Comparison of ENCODE assay signal across 8 cellular contexts in genomic region chr7:5419523-5420107, GRCh38. TPM values are rescaled to one million over a fixed set of nuclear protein-coding genes. Genes with fewer than 3 reads are reported as not detected.
DNase-seq lines count a peak whose midpoint lies in the region; ATAC-seq and TF ChIP-seq lines count a peak whose summit lies in the region.

No MANE protein-coding gene starts in this region.

- TF ChIP-seq CTCF in lung (IDR thresholded peaks at IDR 0.05; ENCODE audit: control extremely low read depth, extremely low read depth) (no peak), tibial nerve (IDR thresholded peaks at IDR 0.05) (no peak)

- H3K36me3 ChIP-seq in lung (ENCODE audit: control insufficient read depth in 2 of 2, insufficient read depth in 2 of 2, low read length in 2 of 2) (no peaks in the 10 kb centered on the region), tibial nerve (peaks cover 0 to 8% (median 0%) of the 10 kb centered on the region in 3 donors)

- TF ChIP-seq EP300 in tibial nerve (IDR thresholded peaks at IDR 0.05) = no peak

- 1% methylated on average over 43 to 44 of the region's 44 CpGs for WGBS in lung, 2 donors
- WGBS in tibial nerve, 2 donors = 1% methylated on average over 25 to 37 of the region's 44 CpGs

- TF ChIP-seq POLR2A in tibial nerve (IDR thresholded peaks at IDR 0.05) = no peak

- H3K9me3 ChIP-seq in lung (ENCODE audit: control insufficient read depth in 2 of 2, insufficient read depth in 1 of 2, low read length in 1 of 2) (no peaks in the 10 kb centered on the region), tibial nerve (no peaks in the 10 kb centered on the region)

- H3K4me1 ChIP-seq in lung (ENCODE audit: control insufficient read depth in 2 of 2, insufficient read depth in 2 of 2, low read length in 2 of 2) (peaks cover 0 to 2% of the 10 kb centered on the region in 2 donors), tibial nerve (peaks cover 3 to 36% (median 22%) of the 10 kb centered on the region in 4 donors)

- H3K27me3 ChIP-seq in lung (ENCODE audit: control insufficient read depth, insufficient read depth) = no peaks in the 10 kb centered on the region
- H3K27me3 ChIP-seq in tibial nerve = no peaks in the 10 kb centered on the region

- peak overlapping the region; percentile 77 for H3K4me3 ChIP-seq in lung
- H3K4me3 ChIP-seq in tibial nerve = peak overlapping the region; percentile 81 to 97 (median 84)

- ATAC-seq in lung (ENCODE audit: insufficient read depth, low FRiP score) (no peak), GM21737 (IDR thresholded peaks at IDR 0.05; ENCODE audit: unreplicated experiment) (no peak)

- DNase-seq in activated CD8-positive, alpha-beta memory T cell treated with anti-CD3 and anti-CD28 coated beads for 24 hours = peak; percentile 60
- no peak for DNase-seq in activated CD8-positive, alpha-beta memory T cell treated with anti-CD3 and anti-CD28 coated beads, Interleukin-2, amount 50 U/mL, for 48 hours
- DNase-seq in caudate nucleus (lab: John Stamatoyannopoulos, UW) = peak in 38 of 61 donors; percentile 20 to 67 (median 46)
- no peak for DNase-seq in lung (ENCODE audit: low spot score)
- peak; percentile 14 to 40 for DNase-seq in tibial nerve (ENCODE audit: low spot score in 2 of 2)
- no peak for DNase-seq in stimulated activated CD8-positive, alpha-beta memory T cell treated with anti-CD3 and anti-CD28 coated beads, Interleukin-4, amount 100 ng/mL, for 48 hours
- DNase-seq in epidermal melanocyte (ENCODE audit: insufficient read length, low spot score) = no peak

- H3K27ac ChIP-seq in caudate nucleus (ENCODE audit: low read depth, low read length) (peak overlapping the region; percentile 93), lung (ENCODE audit: low read depth in 1 of 2, low read length in 1 of 2) (peak overlapping the region; percentile 73 to 99), tibial nerve (peak overlapping the region; percentile 98 to 100 (median 99))

RNA-seq across cellular contexts. Expression of gene TNRC18, which starts 4.0 kb away (rescaled TPM):
- total RNA-seq in lung = 100 to 1,000 TPM; 115 to 117 TPM
- 10 to 100 TPM; 33.4 to 53.4 TPM for polyA plus RNA-seq in lung
- total RNA-seq in tibial nerve = 100 to 1,000 TPM in 3 of 4 donors, 10 to 100 TPM in 1; 76.9 to 241 (median 147) TPM

Comparison
In these comparisons a context has a peak if more than half of its experiments do, and no peak if none do; other contexts are left out.
1. DNase-seq: peak in activated CD8-positive, alpha-beta memory T cell treated with anti-CD3 and anti-CD28 coated beads for 24 hours (single experiment), caudate nucleus (38 of 61) and tibial nerve (2 of 2); none in activated CD8-positive, alpha-beta memory T cell treated with anti-CD3 and anti-CD28 coated beads, Interleukin-2, amount 50 U/mL, for 48 hours (single experiment), lung (single experiment), stimulated activated CD8-positive, alpha-beta memory T cell treated with anti-CD3 and anti-CD28 coated beads, Interleukin-4, amount 100 ng/mL, for 48 hours (single experiment) and epidermal melanocyte (single experiment).
2. Peak in every context shown above with its lines, with median percentiles within 50 percentile points of each other: H3K27ac ChIP-seq.